ENCODE assay signal across 1 cellular context in the genomic region with DNA sequence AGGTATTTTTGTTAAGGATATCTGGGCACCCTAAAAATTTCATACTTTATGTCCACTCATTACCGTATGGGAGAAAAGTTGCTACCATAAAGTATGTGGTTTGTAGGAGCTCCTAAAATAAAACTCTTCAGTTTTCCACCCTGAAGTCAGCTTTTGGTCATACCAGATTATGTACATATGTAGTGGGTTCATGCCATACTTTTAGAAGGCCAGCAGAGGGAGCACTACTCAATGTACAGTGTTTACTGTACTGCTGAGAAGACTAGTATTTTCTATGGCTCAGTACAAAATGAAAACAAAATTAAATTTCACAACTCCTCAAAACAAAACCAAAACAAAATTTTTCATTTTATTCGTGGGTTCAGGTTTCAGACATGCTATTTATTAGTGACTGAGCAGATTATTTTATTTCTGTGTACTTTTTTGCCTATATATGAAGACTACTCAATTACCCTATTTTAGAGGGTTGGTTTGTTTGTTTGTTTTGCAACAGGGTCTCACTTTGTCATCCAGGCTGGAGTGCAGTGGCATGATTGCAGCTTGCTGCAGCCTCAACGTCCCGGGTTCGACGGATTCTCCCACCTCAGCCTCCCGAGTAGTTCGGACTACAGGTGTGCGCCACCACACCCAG.
TF ChIP-seq lines count a peak whose summit lies in the region.

No MANE protein-coding gene starts in this region.

TF ChIP-seq in H1, 55 proteins besides CTCF, POLR2A, EP300 and RAD21 (continued from another document):
- TF ChIP-seq JUN (IDR thresholded peaks at IDR 0.05; ENCODE audit: low read depth, low read length): no peak
- no peak for TF ChIP-seq BACH1 (IDR thresholded peaks at IDR 0.05; ENCODE audit: low read length)
- TF ChIP-seq GABPA (IDR thresholded peaks at IDR 0.05; ENCODE audit: borderline replicate concordance, insufficient read depth, low read length): no peak
- TF ChIP-seq, protein P1, sequence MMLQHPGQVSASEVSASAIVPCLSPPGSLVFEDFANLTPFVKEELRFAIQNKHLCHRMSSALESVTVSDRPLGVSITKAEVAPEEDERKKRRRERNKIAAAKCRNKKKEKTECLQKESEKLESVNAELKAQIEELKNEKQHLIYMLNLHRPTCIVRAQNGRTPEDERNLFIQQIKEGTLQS (IDR thresholded peaks at IDR 0.05; ENCODE audit: insufficient read depth, low read depth, low read length): no peak
- TF ChIP-seq POU5F1 (IDR thresholded peaks at IDR 0.05; ENCODE audit: low read depth, low read length): no peak
- no peak for TF ChIP-seq NRF1 (IDR thresholded peaks at IDR 0.05; ENCODE audit: low read depth, low read length)
- no peak for TF ChIP-seq TAF7 (optimal IDR thresholded peaks at IDR 0.05; ENCODE audit: borderline replicate concordance, low read depth, low read length)
- no peak for TF ChIP-seq BRCA1 (IDR thresholded peaks at IDR 0.05; ENCODE audit: low read depth, low read length)
